In genomic region chr5:98929982-98930355, GRCh38 we compare ENCODE assay signal across 8 cellular contexts. TPM values are rescaled to one million over a fixed set of nuclear protein-coding genes. Genes with fewer than 3 reads are reported as not detected.
DNase-seq lines count a peak whose midpoint lies in the region; ATAC-seq and TF ChIP-seq lines count a peak whose summit lies in the region.

No MANE protein-coding gene starts in this region.

- peak overlapping the region; percentile 100 for H3K4me3 Mint-ChIP-seq in dendritic cell treated with granulocyte-macrophage colony-stimulating factor and Interleukin-4, amounts not matched to agents 40 ng/mL and 50 ng/mL, for 4 days
- H3K4me3 Mint-ChIP-seq in natural killer cell treated with Interleukin-12 subunit alpha and Interleukin-12 subunit beta and Interleukin-15 and Interleukin-18, amount 100 ng/mL, for 72 hours, result peak overlapping the region; percentile 88

- H3K9me3 Mint-ChIP-seq in dendritic cell treated with granulocyte-macrophage colony-stimulating factor and Interleukin-4, amounts not matched to agents 40 ng/mL and 50 ng/mL, for 4 days, result no peaks in the 10 kb centered on the region
- peaks cover 7% of the 10 kb centered on the region for H3K9me3 Mint-ChIP-seq in natural killer cell treated with Interleukin-12 subunit alpha and Interleukin-12 subunit beta and Interleukin-15 and Interleukin-18, amount 100 ng/mL, for 72 hours

- H3K4me3 ChIP-seq in BLaER1 treated with 17β-estradiol and CSF1 and Interleukin-3, amounts not matched to agents 10 nM and 100 nM, result peak overlapping the region; percentile 78 to 97 (median 93)
- peak overlapping the region; percentile 89 for H3K4me3 ChIP-seq in LNCaP clone FGC (ENCODE audit: low read depth, low read length)

- no peak for ATAC-seq in natural killer cell treated with Interleukin-12 subunit alpha and Interleukin-12 subunit beta and Interleukin-15 and Interleukin-18, amount 100 ng/mL, for 72 hours
- no peak for ATAC-seq in GM21737 (IDR thresholded peaks at IDR 0.05; ENCODE audit: unreplicated experiment)

- H3K36me3 Mint-ChIP-seq in dendritic cell treated with granulocyte-macrophage colony-stimulating factor and Interleukin-4, amounts not matched to agents 40 ng/mL and 50 ng/mL, for 4 days (ENCODE audit: low read depth), result peaks cover 38% of the 10 kb centered on the region
- H3K36me3 Mint-ChIP-seq in natural killer cell treated with Interleukin-12 subunit alpha and Interleukin-12 subunit beta and Interleukin-15 and Interleukin-18, amount 100 ng/mL, for 72 hours, result peaks cover 12% of the 10 kb centered on the region

- peak overlapping the region; percentile 93 to 100 (median 99) for H3K9ac ChIP-seq in BLaER1 treated with 17β-estradiol and CSF1 and Interleukin-3, amounts not matched to agents 10 nM and 100 nM

- peak overlapping the region; percentile 86 to 98 (median 89) for H3K4me2 ChIP-seq in BLaER1 treated with 17β-estradiol and CSF1 and Interleukin-3, amounts not matched to agents 10 nM and 100 nM

- H3K9me3 ChIP-seq in BLaER1 treated with 17β-estradiol and CSF1 and Interleukin-3, amounts not matched to agents 10 nM and 100 nM (replicated peaks in 1 of 11), result no peaks in the 10 kb centered on the region

- H3K27me3 ChIP-seq in BLaER1 treated with 17β-estradiol and CSF1 and Interleukin-3, amounts not matched to agents 10 nM and 100 nM, result no peaks in the 10 kb centered on the region

- peaks cover 40% of the 10 kb centered on the region for H3K4me1 Mint-ChIP-seq in dendritic cell treated with granulocyte-macrophage colony-stimulating factor and Interleukin-4, amounts not matched to agents 40 ng/mL and 50 ng/mL, for 4 days (ENCODE audit: low read depth)
- peaks cover 34 to 53% of the 10 kb centered on the region in 2 donors for H3K4me1 Mint-ChIP-seq in natural killer cell treated with Interleukin-12 subunit alpha and Interleukin-12 subunit beta and Interleukin-15 and Interleukin-18, amount 100 ng/mL, for 72 hours (ENCODE audit: low read depth in 2 of 2)

- H3K27me3 Mint-ChIP-seq in dendritic cell treated with granulocyte-macrophage colony-stimulating factor and Interleukin-4, amounts not matched to agents 40 ng/mL and 50 ng/mL, for 4 days, result no peaks in the 10 kb centered on the region
- H3K27me3 Mint-ChIP-seq in natural killer cell treated with Interleukin-12 subunit alpha and Interleukin-12 subunit beta and Interleukin-15 and Interleukin-18, amount 100 ng/mL, for 72 hours, result no peaks in the 10 kb centered on the region

- peak overlapping the region; percentile 95 to 100 (median 100) for H3K27ac ChIP-seq in BLaER1 treated with 17β-estradiol and CSF1 and Interleukin-3, amounts not matched to agents 10 nM and 100 nM

- TF ChIP-seq CTCF in LNCaP clone FGC (IDR thresholded peaks at IDR 0.05; ENCODE audit: control insufficient read depth, extremely low read depth, insufficient read depth), result no peak

- DNase-seq in LNCaP clone FGC (ENCODE audit: low read depth), result no peak
- DNase-seq in natural killer cell treated with Interleukin-12 subunit alpha and Interleukin-12 subunit beta and Interleukin-15 and Interleukin-18, amount 100 ng/mL, for 72 hours (ENCODE audit: low spot score), result no peak
- DNase-seq in NCI-H345 treated with DMSO at 0.1 percent for 48 hours (lab: John Stamatoyannopoulos, UW; ENCODE audit: unreplicated experiment), result no peak
- DNase-seq in SKM-1 (lab: John Stamatoyannopoulos, UW; ENCODE audit: unreplicated experiment), result no peak
- no peak for DNase-seq in central memory CD4-positive, alpha-beta T cell

- H4K20me1 ChIP-seq in BLaER1 treated with 17β-estradiol and CSF1 and Interleukin-3, amounts not matched to agents 10 nM and 100 nM, result peaks cover 10 to 40% (median 30%) of the 10 kb centered on the region in 11 experiments; a peak in 19 of 22 replicates

- peaks cover 9 to 18% (median 14%) of the 10 kb centered on the region in 11 experiments; a peak in 21 of 22 replicates for H3K36me3 ChIP-seq in BLaER1 treated with 17β-estradiol and CSF1 and Interleukin-3, amounts not matched to agents 10 nM and 100 nM

- H3K27ac Mint-ChIP-seq in dendritic cell treated with granulocyte-macrophage colony-stimulating factor and Interleukin-4, amounts not matched to agents 40 ng/mL and 50 ng/mL, for 4 days, result peak overlapping the region; percentile 95
- H3K27ac Mint-ChIP-seq in natural killer cell treated with Interleukin-12 subunit alpha and Interleukin-12 subunit beta and Interleukin-15 and Interleukin-18, amount 100 ng/mL, for 72 hours, result peak overlapping the region; percentile 96 to 98

- H3K4me1 ChIP-seq in BLaER1 treated with 17β-estradiol and CSF1 and Interleukin-3, amounts not matched to agents 10 nM and 100 nM, result peaks cover 38 to 68% (median 53%) of the 10 kb centered on the region in 10 experiments

- intact Hi-C loops in dendritic cell treated with granulocyte-macrophage colony-stimulating factor and Interleukin-4, amounts not matched to agents 40 ng/mL and 50 ng/mL, for 4 days (cut with micrococcal nuclease), result loop anchor here (1.0 to 10.0 kb wide), 3 partner anchors 55 to 1748 kb away; partner anchors contain the start of gene RIOK2

RNA-seq across cellular contexts. Expression of gene CHD1, which starts 1.2 kb away (rescaled TPM):
- total RNA-seq in natural killer cell treated with Interleukin-12 subunit alpha and Interleukin-12 subunit beta and Interleukin-15 and Interleukin-18, amount 100 ng/mL, for 72 hours, result 10 to 100 TPM; 64.8 to 68.0 TPM
